ENCODE assay signal across 2 cellular contexts in the genomic region with DNA sequence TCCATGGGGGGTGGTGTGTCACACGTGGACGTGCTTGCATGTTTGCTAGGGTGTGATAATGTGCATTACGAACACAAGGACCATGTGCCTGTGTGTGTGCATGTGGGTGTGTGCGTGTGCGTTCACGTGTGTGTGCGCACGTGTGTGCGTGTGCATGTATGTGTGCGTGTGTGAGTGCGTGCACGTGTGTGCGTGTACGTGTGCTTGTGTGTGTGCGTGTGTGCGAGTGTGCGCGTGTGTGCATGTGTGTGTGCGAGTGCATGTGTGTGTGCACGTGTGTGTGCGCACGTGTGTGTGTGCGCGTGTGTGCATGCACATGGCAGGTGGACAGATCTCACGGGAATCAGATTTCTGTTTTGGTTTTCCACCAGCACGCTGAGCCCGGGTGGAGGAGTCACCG.
TF ChIP-seq lines count a peak whose summit lies in the region.

No MANE protein-coding gene starts in this region.

TF ChIP-seq in HEK293, 187 proteins besides CTCF, POLR2A, EP300 and RAD21:
- TF ChIP-seq KLF10 (tag by site-specific recombination; IDR thresholded peaks at IDR 0.05) (no peak), ZNF501 (tag by site-specific recombination; IDR thresholded peaks at IDR 0.05) (no peak), ZNF121 (tag by site-specific recombination; IDR thresholded peaks at IDR 0.05) (no peak), ZNF510 (tag by site-specific recombination; IDR thresholded peaks at IDR 0.05; ENCODE audit: insufficient replicate concordance) (no peak), ZNF274 (IDR thresholded peaks at IDR 0.05; ENCODE audit: low read length) (no peak), ZNF274 (tag by site-specific recombination; IDR thresholded peaks at IDR 0.05; ENCODE audit: borderline replicate concordance) (no peak)
- TF ChIP-seq, protein P1, sequence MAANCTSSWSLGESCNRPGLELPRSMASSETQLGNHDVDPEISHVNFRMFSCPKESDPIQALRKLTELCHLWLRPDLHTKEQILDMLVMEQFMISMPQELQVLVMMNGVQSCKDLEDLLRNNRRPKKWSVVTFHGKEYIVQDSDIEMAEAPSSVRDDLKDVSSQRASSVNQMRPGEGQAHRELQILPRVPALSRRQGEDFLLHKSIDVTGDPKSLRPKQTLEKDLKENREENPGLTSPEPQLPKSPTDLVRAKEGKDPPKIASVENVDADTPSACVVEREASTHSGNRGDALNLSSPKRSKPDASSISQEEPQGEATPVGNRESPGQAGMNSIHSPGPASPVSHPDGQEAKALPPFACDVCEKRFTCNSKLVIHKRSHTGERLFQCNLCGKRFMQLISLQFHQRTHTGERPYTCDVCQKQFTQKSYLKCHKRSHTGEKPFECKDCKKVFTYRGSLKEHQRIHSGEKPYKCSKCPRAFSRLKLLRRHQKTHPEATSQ (tag by site-specific recombination; IDR thresholded peaks at IDR 0.05): no peak
- TF ChIP-seq, protein P2, sequence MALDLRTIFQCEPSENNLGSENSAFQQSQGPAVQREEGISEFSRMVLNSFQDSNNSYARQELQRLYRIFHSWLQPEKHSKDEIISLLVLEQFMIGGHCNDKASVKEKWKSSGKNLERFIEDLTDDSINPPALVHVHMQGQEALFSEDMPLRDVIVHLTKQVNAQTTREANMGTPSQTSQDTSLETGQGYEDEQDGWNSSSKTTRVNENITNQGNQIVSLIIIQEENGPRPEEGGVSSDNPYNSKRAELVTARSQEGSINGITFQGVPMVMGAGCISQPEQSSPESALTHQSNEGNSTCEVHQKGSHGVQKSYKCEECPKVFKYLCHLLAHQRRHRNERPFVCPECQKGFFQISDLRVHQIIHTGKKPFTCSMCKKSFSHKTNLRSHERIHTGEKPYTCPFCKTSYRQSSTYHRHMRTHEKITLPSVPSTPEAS (tag by site-specific recombination; IDR thresholded peaks at IDR 0.05): peak; percentile 99
- TF ChIP-seq, protein P3, sequence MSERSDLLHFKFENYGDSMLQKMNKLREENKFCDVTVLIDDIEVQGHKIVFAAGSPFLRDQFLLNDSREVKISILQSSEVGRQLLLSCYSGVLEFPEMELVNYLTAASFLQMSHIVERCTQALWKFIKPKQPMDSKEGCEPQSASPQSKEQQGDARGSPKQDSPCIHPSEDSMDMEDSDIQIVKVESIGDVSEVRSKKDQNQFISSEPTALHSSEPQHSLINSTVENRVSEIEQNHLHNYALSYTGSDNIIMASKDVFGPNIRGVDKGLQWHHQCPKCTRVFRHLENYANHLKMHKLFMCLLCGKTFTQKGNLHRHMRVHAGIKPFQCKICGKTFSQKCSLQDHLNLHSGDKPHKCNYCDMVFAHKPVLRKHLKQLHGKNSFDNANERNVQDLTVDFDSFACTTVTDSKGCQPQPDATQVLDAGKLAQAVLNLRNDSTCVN (tag by site-specific recombination; optimal IDR thresholded peaks at IDR 0.05): peak; percentile 65

TF ChIP-seq in K562, 482 proteins besides CTCF, POLR2A, EP300 and RAD21:
- TF ChIP-seq STAT5B (CRISPR knock-in tag; IDR thresholded peaks at IDR 0.05) (no peak), CBX8 (IDR thresholded peaks at IDR 0.05; ENCODE audit: borderline replicate concordance, extremely low read depth, low read depth, low read length, poor library complexity, severe bottlenecking) (no peak), RBM22 (IDR thresholded peaks at IDR 0.05; ENCODE audit: low read depth, low read length, poor library complexity, severe bottlenecking) (peak; percentile 42), KDM1A (IDR thresholded peaks at IDR 0.05) (peak in 1 of 2 experiments; percentile 78; a peak in 1 of 4 replicates), POLR2G (IDR thresholded peaks at IDR 0.05; ENCODE audit: low read depth, low read length) (peak; percentile 46; the same call in 1 of the 2 replicates), MYNN (IDR thresholded peaks at IDR 0.05) (peak; percentile 61; the same call in 1 of the 2 replicates), MYNN (CRISPR knock-in tag; IDR thresholded peaks at IDR 0.05) (no peak), MBD2 (IDR thresholded peaks at IDR 0.05; ENCODE audit: borderline replicate concordance, low read depth) (no peak), PHF20 (IDR thresholded peaks at IDR 0.05; ENCODE audit: partially characterized antibody) (peak; percentile 34)
- TF ChIP-seq, protein P4, sequence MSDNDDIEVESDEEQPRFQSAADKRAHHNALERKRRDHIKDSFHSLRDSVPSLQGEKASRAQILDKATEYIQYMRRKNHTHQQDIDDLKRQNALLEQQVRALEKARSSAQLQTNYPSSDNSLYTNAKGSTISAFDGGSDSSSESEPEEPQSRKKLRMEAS (CRISPR knock-in tag; IDR thresholded peaks at IDR 0.05): peak; percentile 25; the same call in 1 of the 2 replicates
